Comparison of ENCODE assay signal across 8 cellular contexts in genomic region chr1:25922064-25922632, GRCh38. TPM values are rescaled to one million over a fixed set of nuclear protein-coding genes. Genes with fewer than 3 reads are reported as not detected.
DNase-seq lines count a peak whose midpoint lies in the region; ATAC-seq and TF ChIP-seq lines count a peak whose summit lies in the region.

No MANE protein-coding gene starts in this region.

- ATAC-seq in heart right ventricle (peak in 2 of 8 donors; percentile 68 to 69), Right ventricle myocardium superior (ENCODE audit: poor library complexity) (no peak)

- DNase-seq in heart right ventricle (no peak), Right ventricle myocardium superior (no peak), brain microvascular endothelial cell (no peak), ecto neural progenitor cell (ENCODE audit: low spot score) (no peak), dermis blood vessel endothelial cell (no peak), glomerular visceral epithelial cell (ENCODE audit: extremely low spot score) (no peak)
- no peak for DNase-seq in activated CD4-positive, CD25-positive, alpha-beta regulatory T cell treated with anti-CD3 and anti-CD28 coated beads, Interleukin-2, amount 50 U/mL, for 72 hours

- H3K4me3 ChIP-seq in heart right ventricle (peak overlapping the region; percentile 15 to 69 (median 62)), brain microvascular endothelial cell (ENCODE audit: low read depth, low read length) (peak overlapping the region; percentile 65), mesodermal cell (ENCODE audit: extremely low read depth, insufficient read depth, low read length, poor library complexity, severe bottlenecking) (peak overlapping the region; percentile 50)

- TF ChIP-seq CTCF in heart right ventricle (IDR thresholded peaks at IDR 0.05), result no peak
- TF ChIP-seq CTCF in brain microvascular endothelial cell (IDR thresholded peaks at IDR 0.05; ENCODE audit: low read depth, low read length, missing control alignments), result peak; percentile 17

- H3K4me1 ChIP-seq in heart right ventricle (peaks cover 0 to 37% (median 14%) of the 10 kb centered on the region in 9 donors), mesodermal cell (ENCODE audit: control insufficient read depth, insufficient read depth, low read length, poor library complexity, severe bottlenecking) (peaks cover 7% of the 10 kb centered on the region)

- H3K36me3 ChIP-seq in heart right ventricle (no peaks in the 10 kb centered on the region), brain microvascular endothelial cell (replicated peaks) (no peaks in the 10 kb centered on the region), mesodermal cell (ENCODE audit: control insufficient read depth, insufficient read depth, low read length) (no peaks in the 10 kb centered on the region)

- H3K27ac ChIP-seq in heart right ventricle (peak overlapping the region in 9 of 10 donors; percentile 19 to 91 (median 70)), brain microvascular endothelial cell (no peak overlapping the region), mesodermal cell (ENCODE audit: low read depth, low read length, severe bottlenecking) (no peak overlapping the region)

- peaks cover 0 to 3% (median 0%) of the 10 kb centered on the region in 7 donors for H3K27me3 ChIP-seq in heart right ventricle
- H3K27me3 ChIP-seq in brain microvascular endothelial cell (replicated peaks), result no peaks in the 10 kb centered on the region

- 28 to 29% methylated on average over 12 of the region's 12 CpGs for WGBS in heart right ventricle, 2 donors
- WGBS in mesodermal cell (ENCODE audit: insufficient coverage in 2 of 2), 2 experiments, result 26 to 28% methylated on average over 7 to 12 of the region's 12 CpGs

- no peaks in the 10 kb centered on the region for H3K9me3 ChIP-seq in heart right ventricle
- no peaks in the 10 kb centered on the region for H3K9me3 ChIP-seq in mesodermal cell (ENCODE audit: control insufficient read depth, low read length)

- in situ Hi-C loops in brain microvascular endothelial cell (cut with HindIII; ENCODE audit: low pct_ligation_motif_present, low sequenced_read_pairs), result no loop called here

- intact Hi-C loops in heart right ventricle (cut with DNase I) (loop anchor here in 1 of 10 donors (10.0 kb wide), 1 partner anchor 63 kb away; no protein-coding TSS in a partner anchor), Right ventricle myocardium superior (cut with DNase I) (no loop called here)

RNA-seq across cellular contexts. Expression of gene STMN1, which starts 15.9 kb away (rescaled TPM):
- 10 to 100 TPM; 16.0 to 85.7 (median 48.7) TPM for total RNA-seq in heart right ventricle
- 10 to 100 TPM; 16.2 to 49.9 TPM for polyA plus RNA-seq in heart right ventricle
- 24.2 TPM for total RNA-seq in Right ventricle myocardium superior
- 857 TPM for polyA plus RNA-seq in mesodermal cell (2013, experiment 1 of 2)
- 919 TPM for polyA plus RNA-seq in mesodermal cell (2013, experiment 2 of 2)
- 126 and 233 TPM in 2 replicates for total RNA-seq in dermis blood vessel endothelial cell

RNA-seq across cellular contexts. Expression of gene PAQR7, which starts 46.6 kb away (rescaled TPM):
- total RNA-seq in heart right ventricle (1 to 10 TPM; 1.2 to 3.8 (median 2.2) TPM), Right ventricle myocardium superior (2.2 TPM), dermis blood vessel endothelial cell (7.2 and 9.0 TPM in 2 replicates)
- polyA plus RNA-seq in heart right ventricle, result 1 to 10 TPM; 1.2 to 1.4 TPM
- 8.0 TPM for polyA plus RNA-seq in mesodermal cell (2013, experiment 1 of 2)
- polyA plus RNA-seq in mesodermal cell (2013, experiment 2 of 2), result 8.1 TPM

Comparison
In these comparisons a context has a peak if more than half of its experiments do, and no peak if none do; other contexts are left out.
1. H3K27ac ChIP-seq: peak in heart right ventricle (9 of 10); none in brain microvascular endothelial cell (single experiment) and mesodermal cell (single experiment).
2. Peak in every context shown above with its lines, with median percentiles within 50 percentile points of each other: H3K4me3 ChIP-seq.